ENCODE assay signal across 1 cellular context in genomic region chr3:149971403-149972075, GRCh38.
TF ChIP-seq lines count a peak whose summit lies in the region.

No MANE protein-coding gene starts in this region.

TF ChIP-seq in HepG2, 621 proteins besides CTCF, POLR2A, EP300 and RAD21 (continued from another document and continues in another):
- TF ChIP-seq ARID5B (CRISPR knock-in tag; IDR thresholded peaks at IDR 0.05) (no peak), CAMTA2 (CRISPR knock-in tag; IDR thresholded peaks at IDR 0.05; ENCODE audit: borderline replicate concordance) (no peak), ZNF652 (CRISPR knock-in tag; IDR thresholded peaks at IDR 0.05; ENCODE audit: borderline replicate concordance, low read depth) (no peak), ZNF280B (CRISPR knock-in tag; IDR thresholded peaks at IDR 0.05; ENCODE audit: borderline replicate concordance) (no peak), ZNF331 (CRISPR knock-in tag; IDR thresholded peaks at IDR 0.05) (no peak), BCL3 (CRISPR knock-in tag; IDR thresholded peaks at IDR 0.05) (no peak), MEIS1 (CRISPR knock-in tag; IDR thresholded peaks at IDR 0.05; ENCODE audit: borderline replicate concordance) (no peak; the same call in 1 of the 2 replicates), HNF1A (IDR thresholded peaks at IDR 0.05; ENCODE audit: low read depth) (no peak), HNF1A (CRISPR knock-in tag; IDR thresholded peaks at IDR 0.05; ENCODE audit: borderline replicate concordance) (no peak), NCOA1 (CRISPR knock-in tag; IDR thresholded peaks at IDR 0.05) (no peak), ZNF703 (CRISPR knock-in tag; IDR thresholded peaks at IDR 0.05; ENCODE audit: borderline replicate concordance) (peak; percentile 14; the same call in 1 of the 2 replicates), PAXIP1 (CRISPR knock-in tag; conservative IDR thresholded peaks at IDR 0.05) (0 out of 2 replicates have a peak, but pooled peaks have one; percentile 11), ZNF598 (CRISPR knock-in tag; IDR thresholded peaks at IDR 0.05; ENCODE audit: borderline replicate concordance) (peak; percentile 74; the same call in 1 of the 2 replicates), TEF (CRISPR knock-in tag; IDR thresholded peaks at IDR 0.05) (0 out of 2 replicates have a peak, but pooled peaks have one; percentile 24), NAIF1 (CRISPR knock-in tag; IDR thresholded peaks at IDR 0.05; ENCODE audit: borderline replicate concordance) (peak; percentile 49), ZNF574 (CRISPR knock-in tag; IDR thresholded peaks at IDR 0.05) (no peak), IKZF4 (CRISPR knock-in tag; IDR thresholded peaks at IDR 0.05; ENCODE audit: borderline replicate concordance, low read depth, not compliant biosample characterization) (no peak), ZNF619 (CRISPR knock-in tag; IDR thresholded peaks at IDR 0.05) (no peak), ZNF672 (CRISPR knock-in tag; IDR thresholded peaks at IDR 0.05) (no peak), KDM1A (CRISPR knock-in tag; IDR thresholded peaks at IDR 0.05) (no peak), ZBTB7A (CRISPR knock-in tag; IDR thresholded peaks at IDR 0.05) (no peak), ZNF160 (CRISPR knock-in tag; IDR thresholded peaks at IDR 0.05) (no peak), LCORL (IDR thresholded peaks at IDR 0.05) (no peak), LCORL (CRISPR knock-in tag; IDR thresholded peaks at IDR 0.05) (0 out of 2 replicates have a peak, but pooled peaks have one; percentile 26), TCF7L2 (IDR thresholded peaks at IDR 0.05; ENCODE audit: low read depth, low read length) (no peak), HOXA3 (CRISPR knock-in tag; IDR thresholded peaks at IDR 0.05) (no peak), ZNF501 (CRISPR knock-in tag; IDR thresholded peaks at IDR 0.05) (no peak; the same call in none of the 2 replicates), ZNF782 (CRISPR knock-in tag; IDR thresholded peaks at IDR 0.05; ENCODE audit: borderline replicate concordance) (no peak), SNAPC5 (CRISPR knock-in tag; IDR thresholded peaks at IDR 0.05; ENCODE audit: borderline replicate concordance) (no peak), ZNF138 (CRISPR knock-in tag; IDR thresholded peaks at IDR 0.05; ENCODE audit: low read depth) (no peak)
- TF ChIP-seq, protein P1, sequence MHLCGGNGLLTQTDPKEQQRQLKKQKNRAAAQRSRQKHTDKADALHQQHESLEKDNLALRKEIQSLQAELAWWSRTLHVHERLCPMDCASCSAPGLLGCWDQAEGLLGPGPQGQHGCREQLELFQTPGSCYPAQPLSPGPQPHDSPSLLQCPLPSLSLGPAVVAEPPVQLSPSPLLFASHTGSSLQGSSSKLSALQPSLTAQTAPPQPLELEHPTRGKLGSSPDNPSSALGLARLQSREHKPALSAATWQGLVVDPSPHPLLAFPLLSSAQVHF (CRISPR knock-in tag; IDR thresholded peaks at IDR 0.05) = peak; percentile 33; the same call in 1 of the 2 replicates
- TF ChIP-seq, protein P2, sequence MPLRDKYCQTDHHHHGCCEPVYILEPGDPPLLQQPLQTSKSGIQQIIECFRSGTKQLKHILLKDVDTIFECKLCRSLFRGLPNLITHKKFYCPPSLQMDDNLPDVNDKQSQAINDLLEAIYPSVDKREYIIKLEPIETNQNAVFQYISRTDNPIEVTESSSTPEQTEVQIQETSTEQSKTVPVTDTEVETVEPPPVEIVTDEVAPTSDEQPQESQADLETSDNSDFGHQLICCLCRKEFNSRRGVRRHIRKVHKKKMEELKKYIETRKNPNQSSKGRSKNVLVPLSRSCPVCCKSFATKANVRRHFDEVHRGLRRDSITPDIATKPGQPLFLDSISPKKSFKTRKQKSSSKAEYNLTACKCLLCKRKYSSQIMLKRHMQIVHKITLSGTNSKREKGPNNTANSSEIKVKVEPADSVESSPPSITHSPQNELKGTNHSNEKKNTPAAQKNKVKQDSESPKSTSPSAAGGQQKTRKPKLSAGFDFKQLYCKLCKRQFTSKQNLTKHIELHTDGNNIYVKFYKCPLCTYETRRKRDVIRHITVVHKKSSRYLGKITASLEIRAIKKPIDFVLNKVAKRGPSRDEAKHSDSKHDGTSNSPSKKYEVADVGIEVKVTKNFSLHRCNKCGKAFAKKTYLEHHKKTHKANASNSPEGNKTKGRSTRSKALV (CRISPR knock-in tag; IDR thresholded peaks at IDR 0.05) = 0 out of 2 replicates have a peak, but pooled peaks have one; percentile 28
- TF ChIP-seq, protein P3, sequence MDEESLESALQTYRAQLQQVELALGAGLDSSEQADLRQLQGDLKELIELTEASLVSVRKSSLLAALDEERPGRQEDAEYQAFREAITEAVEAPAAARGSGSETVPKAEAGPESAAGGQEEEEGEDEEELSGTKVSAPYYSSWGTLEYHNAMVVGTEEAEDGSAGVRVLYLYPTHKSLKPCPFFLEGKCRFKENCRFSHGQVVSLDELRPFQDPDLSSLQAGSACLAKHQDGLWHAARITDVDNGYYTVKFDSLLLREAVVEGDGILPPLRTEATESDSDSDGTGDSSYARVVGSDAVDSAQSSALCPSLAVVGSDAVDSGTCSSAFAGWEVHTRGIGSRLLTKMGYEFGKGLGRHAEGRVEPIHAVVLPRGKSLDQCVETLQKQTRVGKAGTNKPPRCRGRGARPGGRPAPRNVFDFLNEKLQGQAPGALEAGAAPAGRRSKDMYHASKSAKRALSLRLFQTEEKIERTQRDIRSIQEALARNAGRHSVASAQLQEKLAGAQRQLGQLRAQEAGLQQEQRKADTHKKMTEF (CRISPR knock-in tag; IDR thresholded peaks at IDR 0.05) = 0 out of 2 replicates have a peak, but pooled peaks have one; percentile 3
